Comparison of ENCODE assay signal across 8 cellular contexts in genomic region chr6:3162067-3162497, GRCh38.
A peak's percentile ranks its signal among the peaks of the same experiment; 100 is the strongest.
DNase-seq lines count a peak whose midpoint lies in the region; ATAC-seq and TF ChIP-seq lines count a peak whose summit lies in the region.

No MANE protein-coding gene starts in this region.

- no peaks in the 10 kb centered on the region for H3K27me3 ChIP-seq in SU-DHL-6 (ENCODE audit: low read length)

- H3K79me2 ChIP-seq in SU-DHL-6 (ENCODE audit: insufficient read depth, low read length), result no peaks in the 10 kb centered on the region

- peak overlapping the region; percentile 92 for H3K4me2 ChIP-seq in SU-DHL-6 (ENCODE audit: low read depth, low read length, poor library complexity, severe bottlenecking)

- no peak overlapping the region for H3K27ac Mint-ChIP-seq in stimulated activated naive CD8-positive, alpha-beta T cell treated with anti-CD3 and anti-CD28 coated beads, Interleukin-15, amount 100 ng/mL, for 72 hours

- no peaks in the 10 kb centered on the region for H3K36me3 ChIP-seq in SU-DHL-6 (ENCODE audit: low read length)

- peaks cover 0 to 12% of the 10 kb centered on the region in 2 donors for H3K9me3 Mint-ChIP-seq in stimulated activated naive CD8-positive, alpha-beta T cell treated with anti-CD3 and anti-CD28 coated beads, Interleukin-15, amount 100 ng/mL, for 72 hours

- H3K9ac ChIP-seq in SU-DHL-6 (ENCODE audit: low read length), result peak overlapping the region; percentile 94

- peak overlapping the region; percentile 68 for H3K27ac ChIP-seq in SU-DHL-6 (ENCODE audit: low read depth, low read length)

- peak overlapping the region; percentile 99 for H2AFZ ChIP-seq in SU-DHL-6 (ENCODE audit: low read depth, low read length, severe bottlenecking)

- no peaks in the 10 kb centered on the region for H3K9me3 ChIP-seq in SU-DHL-6 (ENCODE audit: insufficient read depth, low read length)

- no peaks in the 10 kb centered on the region for H3K9me2 ChIP-seq in SU-DHL-6 (replicated peaks; ENCODE audit: insufficient read depth, low read length)

- TF ChIP-seq CTCF in SU-DHL-6 (IDR thresholded peaks at IDR 0.05; ENCODE audit: insufficient read depth, low read length, poor library complexity, severe bottlenecking), result no peak
- no peak for TF ChIP-seq CTCF in foreskin fibroblast (IDR thresholded peaks at IDR 0.05; ENCODE audit: low read depth, low read length)

- H3K27me3 Mint-ChIP-seq in stimulated activated naive CD8-positive, alpha-beta T cell treated with anti-CD3 and anti-CD28 coated beads, Interleukin-15, amount 100 ng/mL, for 72 hours, result peaks cover 19% of the 10 kb centered on the region

- no peaks in the 10 kb centered on the region for H4K20me1 ChIP-seq in SU-DHL-6 (ENCODE audit: low read depth, low read length)

- no peak overlapping the region for H3K4me3 Mint-ChIP-seq in stimulated activated naive CD8-positive, alpha-beta T cell treated with anti-CD3 and anti-CD28 coated beads, Interleukin-15, amount 100 ng/mL, for 72 hours

- peak; percentile 52 for DNase-seq in NCI-H82 (lab: John Stamatoyannopoulos, UW)
- no peak for DNase-seq in NCI-H82 treated with DMSO at 0.1 percent for 48 hours (lab: John Stamatoyannopoulos, UW; ENCODE audit: unreplicated experiment)
- peak in 1 of 2 donors; percentile 43 for DNase-seq in foreskin fibroblast
- no peak for DNase-seq in stimulated activated naive CD8-positive, alpha-beta T cell treated with anti-CD3 and anti-CD28 coated beads, Interleukin-15, amount 100 ng/mL, for 72 hours
- DNase-seq in GM03348 (ENCODE audit: low spot score), result no peak
- DNase-seq in ecto neural progenitor cell (ENCODE audit: low spot score), result no peak

- peaks cover 37% of the 10 kb centered on the region for H3K4me1 Mint-ChIP-seq in stimulated activated naive CD8-positive, alpha-beta T cell treated with anti-CD3 and anti-CD28 coated beads, Interleukin-15, amount 100 ng/mL, for 72 hours

- H3K4me3 ChIP-seq in SU-DHL-6 (ENCODE audit: insufficient read depth, low read length, poor library complexity, severe bottlenecking) (peak overlapping the region; percentile 98), foreskin fibroblast (ENCODE audit: low read depth in 1 of 2, low read length in 2 of 2) (peak overlapping the region; percentile 77)

- peaks cover 38% of the 10 kb centered on the region for H3F3A ChIP-seq in SU-DHL-6 (ENCODE audit: insufficient read depth)

- peak; percentile 39 for ATAC-seq in stimulated activated naive CD8-positive, alpha-beta T cell treated with anti-CD3 and anti-CD28 coated beads, Interleukin-15, amount 100 ng/mL, for 72 hours
- no peak for ATAC-seq in HG03039 (IDR thresholded peaks at IDR 0.05; ENCODE audit: unreplicated experiment)
